ENCODE assay signal across 8 cellular contexts in genomic region chr10:6202684-6203330, GRCh38. TPM values are rescaled to one million over a fixed set of nuclear protein-coding genes. Genes with fewer than 3 reads are reported as not detected.
DNase-seq lines count a peak whose midpoint lies in the region; ATAC-seq and TF ChIP-seq lines count a peak whose summit lies in the region.

Gene PFKFB3, plus strand, starts transcription at chr10:6202932. Its CDS starts 329 bp downstream, at chr10:6203261.

- peak within 1 kb of the TSS; percentile 89 for H3K4me2 ChIP-seq in mammary epithelial cell (ENCODE audit: insufficient read depth, low read depth, low read length)

- BruUV-seq in mammary epithelial cell (replicated peaks; lab: Mats Ljungman, UMichigan), result TSS peak; percentile 61

- dilution Hi-C loops in mammary epithelial cell (cut with HindIII; ENCODE audit: low sequenced_read_pairs), result no loop called here

- H3K4me1 ChIP-seq in mammary epithelial cell (ENCODE audit: insufficient read depth, low read length), result peaks cover 28% of the 10 kb centered on the region

- no peaks in the 10 kb centered on the region for H4K20me1 ChIP-seq in mammary epithelial cell (ENCODE audit: insufficient read depth, low read length)

- CTCF ChIA-PET in mammary epithelial cell (lab: Charles Lee; ENCODE audit: low non-redundant PET), result interaction anchor here (0.5 to 1.5 kb wide), 6 partner anchors 9 to 626 kb away, joined by 3 to 39 read pairs (median 4); no protein-coding TSS in a partner anchor

- peaks cover 35% of the 10 kb centered on the region for H3K79me2 ChIP-seq in mammary epithelial cell (ENCODE audit: insufficient read depth, low read length)

- peak within 1 kb of the TSS; percentile 98 for H3K9ac ChIP-seq in mammary epithelial cell (ENCODE audit: insufficient read depth, low read length)

- in situ Hi-C loops in mammary epithelial cell (cut with MboI; ENCODE audit: low sequenced_read_pairs in 2 of 2), result loop anchor here in 1 of 2 donors (5.0 kb wide), 1 partner anchor 199 kb away; no protein-coding TSS in a partner anchor

- H3K27ac ChIP-seq in mammary epithelial cell (ENCODE audit: insufficient read depth, low read depth, low read length), result peak within 1 kb of the TSS; percentile 90

- DNase-seq in NCI-H2107 (lab: John Stamatoyannopoulos, UW), result peak; percentile 32
- no peak for DNase-seq in NCI-H2107 treated with DMSO at 0.1 percent for 48 hours (lab: John Stamatoyannopoulos, UW; ENCODE audit: unreplicated experiment)
- peak; percentile 93 for DNase-seq in NCI-H146 (lab: John Stamatoyannopoulos, UW)
- peak; percentile 92 for DNase-seq in mammary epithelial cell
- peak; percentile 96 for DNase-seq in iPS-NIHi7 (ENCODE audit: extremely low spot score)
- peak; percentile 87 for DNase-seq in smooth muscle cell of the brain vasculature (ENCODE audit: low read depth, low spot score)

- WGBS in mammary epithelial cell (ENCODE audit: low coverage, missing lambda C conversion rate), result 0% methylated on average over 6 of the region's 75 CpGs

- no peaks in the 10 kb centered on the region for H3K36me3 ChIP-seq in mammary epithelial cell (ENCODE audit: insufficient read depth, low read length)

- H3K4me3 ChIP-seq in WI38 (ENCODE audit: low read depth, low read length) (peak within 1 kb of the TSS; percentile 82), mammary epithelial cell (replicated peaks in 1 of 3; ENCODE audit: insufficient read depth in 1 of 3, low read depth in 2 of 3, low read length in 3 of 3) (peak within 1 kb of the TSS; percentile 60 to 98 (median 94))

- intact Hi-C loops in mammary epithelial cell (cut with micrococcal nuclease), result loop anchor here (1.0 to 5.0 kb wide), 6 partner anchors 94 to 252 kb away; partner anchors contain the start of gene RBM17

- no peaks in the 10 kb centered on the region for H3K9me3 ChIP-seq in mammary epithelial cell (replicated peaks; ENCODE audit: insufficient read depth, low read length)

- no peaks in the 10 kb centered on the region for H3K27me3 ChIP-seq in mammary epithelial cell (ENCODE audit: insufficient read depth, low read length)

- peak; percentile 89 for TF ChIP-seq CTCF in WI38 (IDR thresholded peaks at IDR 0.05; ENCODE audit: low read depth, low read length)
- peak; percentile 69 to 92 for TF ChIP-seq CTCF in mammary epithelial cell (conservative IDR thresholded peaks at IDR 0.05 in 1 of 2, IDR thresholded peaks at IDR 0.05 in 1 of 2; ENCODE audit: extremely low read depth in 1 of 2, insufficient read depth in 1 of 2, low read depth in 1 of 2, low read length in 2 of 2)

- peak; percentile 73 for ATAC-seq in HG02798 (IDR thresholded peaks at IDR 0.05; ENCODE audit: poor library complexity, unreplicated experiment)

- H2AFZ ChIP-seq in mammary epithelial cell (ENCODE audit: low read depth, low read length), result peak within 1 kb of the TSS; percentile 84

RNA-seq across cellular contexts. Expression of gene PFKFB3, which starts in this region (rescaled TPM):
- 10 to 100 TPM; 24.0 to 49.5 TPM for total RNA-seq in mammary epithelial cell
- polyA plus RNA-seq in mammary epithelial cell, result 28.1 TPM
- polyA minus RNA-seq in mammary epithelial cell, result 54.2 TPM
